12 cellular contexts compared by ENCODE assay signal in genomic region chr2:205771666-205772065, GRCh38.
"Had no signal": no experiment of that assay in that cellular context is flagged by ENCODE, and none has a peak within 500 bp of the region (broad histone marks: within the 10 kb centered on the region; RNA-seq: fewer than 3 reads in every experiment).

No MANE protein-coding gene starts in this region.

- H3K9me3 ChIP-seq: right lobe of liver, suprapubic skin had no signal

- H3K27me3 ChIP-seq: right lobe of liver, suprapubic skin had no signal

- ATAC-seq: naive thymus-derived CD8-positive, alpha-beta T cell had no signal

- H3K27ac ChIP-seq: right lobe of liver, suprapubic skin had no signal

- DNase-seq: activated CD4-positive, alpha-beta memory T cell treated with anti-CD3 and anti-CD28 coated beads for 36 hours; activated gamma-delta T cell; activated T-cell treated with anti-CD3 and anti-CD28 coated beads, Interleukin-2, amount 50 U/mL, for 48 hours; amygdala; midbrain; naive thymus-derived CD8-positive, alpha-beta T cell; right lobe of liver; stimulated activated CD4-positive, alpha-beta T cell treated with anti-CD3 and anti-CD28 coated beads, Interleukin-2, amount 100 ng/mL, for 24 hours; stimulated activated naive CD4-positive, alpha-beta T cell; T-helper 9 cell had no signal

- H3K36me3 ChIP-seq: right lobe of liver, suprapubic skin had no signal

- H3K4me3 ChIP-seq: right lobe of liver, suprapubic skin had no signal

- FAIRE-seq: frontal cortex had no signal
